In genomic region chr12:27667540-27667939, GRCh38 we compare ENCODE assay signal across 14 cellular contexts. TPM values are rescaled to one million over a fixed set of nuclear protein-coding genes. Genes with fewer than 3 reads are reported as not detected.
DNase-seq lines count a peak whose midpoint lies in the region; ATAC-seq and TF ChIP-seq lines count a peak whose summit lies in the region.
"Had no signal": no experiment of that assay in that cellular context is flagged by ENCODE, and none has a peak within 500 bp of the region (broad histone marks: within the 10 kb centered on the region; RNA-seq: fewer than 3 reads in every experiment).

No MANE protein-coding gene starts in this region.

- intact Hi-C loops in posterior vena cava (cut with DNase I) = no loop called here
- intact Hi-C loops in upper lobe of right lung (cut with DNase I) = no loop called here

- TF ChIP-seq CTCF in upper lobe of right lung (IDR thresholded peaks at IDR 0.05) = no peak

- no peak overlapping the region for H3K27ac ChIP-seq in upper lobe of right lung
- H3K27ac ChIP-seq: HL-60 had no signal

- H3K9me3 ChIP-seq in upper lobe of right lung = no peaks in the 10 kb centered on the region

- no peaks in the 10 kb centered on the region for H3K4me1 ChIP-seq in upper lobe of right lung

- H3K36me3 ChIP-seq in upper lobe of right lung = peaks cover 41% of the 10 kb centered on the region

- H3K4me3 ChIP-seq in upper lobe of right lung = no peak overlapping the region

- no peaks in the 10 kb centered on the region for H3K27me3 ChIP-seq in upper lobe of right lung

- ATAC-seq in GM21526 (IDR thresholded peaks at IDR 0.05; ENCODE audit: low FRiP score, unreplicated experiment) (no peak), upper lobe of right lung (no peak)
- ATAC-seq: naive thymus-derived CD8-positive, alpha-beta T cell; T-cell had no signal

- DNase-seq in ELR (ENCODE audit: low read depth) (peak; percentile 30), M059J (ENCODE audit: low read depth) (peak; percentile 71), dedifferentiated amniotic fluid mesenchymal stem cell (ENCODE audit: extremely low spot score) (peak; percentile 18), posterior vena cava (ENCODE audit: low spot score) (peak; percentile 88), germinal center (ENCODE audit: low spot score) (no peak), upper lobe of right lung (no peak)
- DNase-seq: DMS 273 treated with DMSO at 0.1 percent for 48 hours; naive thymus-derived CD8-positive, alpha-beta T cell; NCI-H1694 treated with DMSO at 0.1 percent for 48 hours; stimulated activated CD4-positive, alpha-beta T cell treated with anti-CD3 and anti-CD28 coated beads, Interleukin-12 subunit alpha, Interleukin-12 subunit beta, amount 100 ng/mL, for 4 hours; stimulated activated CD8-positive, alpha-beta memory T cell treated with anti-CD3 and anti-CD28 coated beads, Interleukin-4, amount 100 ng/mL, for 48 hours; T-cell had no signal

RNA-seq across cellular contexts. Expression of gene REP15, which starts 28.7 kb away (rescaled TPM):
- 1.2 TPM in 1 of 2 replicates, not detected in the other for total RNA-seq in M059J (2014; rRNA removed; shearing (Covaris generic))
- total RNA-seq in posterior vena cava (1 to 10 TPM; 1.5 to 2.7 TPM), upper lobe of right lung (4.5 TPM)
- total RNA-seq: naive thymus-derived CD8-positive, alpha-beta T cell had no signal

RNA-seq across cellular contexts. Expression of gene MRPS35, which starts 43.1 kb away (rescaled TPM):
- 66.7 and 97.6 TPM in 2 replicates for total RNA-seq in M059J (2014; rRNA removed; shearing (Covaris generic))
- total RNA-seq in posterior vena cava (10 to 100 TPM; 29.7 TPM), upper lobe of right lung (31.3 TPM)

Comparison
In these comparisons a context has a peak if more than half of its experiments do, and no peak if none do; other contexts are left out.
1. DNase-seq: peak in ELR (single experiment), M059J (single experiment), dedifferentiated amniotic fluid mesenchymal stem cell (single experiment) and posterior vena cava (single experiment); none in germinal center (single experiment) and upper lobe of right lung (single experiment).